Comparison of ENCODE assay signal across 16 cellular contexts in the genomic region with DNA sequence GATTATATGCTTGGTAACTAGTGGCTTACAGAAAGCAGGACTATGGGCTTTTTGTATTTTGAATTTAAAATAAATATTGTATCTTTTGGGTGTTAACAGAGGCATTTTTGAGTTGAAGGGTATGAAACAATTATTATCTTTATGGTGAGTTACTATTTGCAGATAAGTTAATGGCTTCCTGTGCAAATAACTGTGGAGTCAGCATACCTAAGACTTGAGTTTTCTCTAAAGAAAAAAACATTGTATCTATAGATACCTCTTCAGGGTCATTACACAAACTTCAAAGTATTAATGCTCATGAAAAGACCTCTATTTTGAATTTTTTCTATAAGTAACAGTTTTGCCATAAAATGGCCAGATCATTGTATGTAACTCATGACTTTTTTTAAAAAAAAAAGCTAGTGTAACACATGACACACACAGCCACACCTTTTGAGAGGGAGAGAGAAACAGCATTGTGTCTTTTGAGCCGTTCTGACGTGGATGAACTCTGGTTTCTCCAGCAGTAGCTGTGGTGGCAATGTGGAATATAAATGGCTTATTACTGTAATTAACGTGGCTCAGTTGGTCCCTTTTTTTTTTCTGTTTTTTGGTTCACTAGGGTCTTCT. TPM values are rescaled to one million over a fixed set of nuclear protein-coding genes. Genes with fewer than 3 reads are reported as not detected.
DNase-seq lines count a peak whose midpoint lies in the region; ATAC-seq and TF ChIP-seq lines count a peak whose summit lies in the region.
"Had no signal": no experiment of that assay in that cellular context is flagged by ENCODE, and none has a peak within 500 bp of the region (broad histone marks: within the 10 kb centered on the region; RNA-seq: fewer than 3 reads in every experiment).

No MANE protein-coding gene starts in this region.

- DNase-seq in GM06990 (ENCODE audit: extremely low read depth, insufficient read length): no peak
- no peak for DNase-seq in activated B cell treated with CpG ODN at 0.5 μM for 24 hours
- no peak for DNase-seq in NCI-H2029 (lab: John Stamatoyannopoulos, UW)
- DNase-seq: activated CD4-positive, alpha-beta T cell treated with anti-CD3 and anti-CD28 coated beads for 4 hours; activated effector memory CD4-positive, alpha-beta T cell treated with anti-CD3 and anti-CD28 coated beads, Interleukin-2, amount 50 U/mL, for 16 hours; brain microvascular endothelial cell; HFFc6; NCI-H187; psoas muscle; RPMI8226 had no signal

- no peaks in the 10 kb centered on the region for H3K36me3 ChIP-seq in GM06990 (ENCODE audit: control insufficient read depth, insufficient read depth, low read length)
- no peaks in the 10 kb centered on the region for H3K36me3 ChIP-seq in neural cell (ENCODE audit: insufficient read depth, low read length)
- H3K36me3 ChIP-seq: brain microvascular endothelial cell had no signal

- H3K27ac ChIP-seq in neural cell (ENCODE audit: low read length): no peak overlapping the region
- H3K27ac ChIP-seq: brain microvascular endothelial cell, psoas muscle had no signal

- peak overlapping the region; percentile 2 for H2AFZ ChIP-seq in neural cell (ENCODE audit: low read depth, low read length)

- intact Hi-C loops in activated B cell treated with CpG ODN at 0.5 μM for 24 hours (cut with micrococcal nuclease): loop anchor here (2.0 to 10.0 kb wide), 2 partner anchors 13 to 631 kb away; no protein-coding TSS in a partner anchor

- peaks cover 6% of the 10 kb centered on the region for H3K36me3 Mint-ChIP-seq in IgD-negative memory B cell
- peaks cover 48% of the 10 kb centered on the region for H3K36me3 Mint-ChIP-seq in activated B cell treated with CpG ODN at 0.5 μM for 24 hours (ENCODE audit: low read depth)

- H3K9me3 ChIP-seq in neural cell (ENCODE audit: low read length): no peaks in the 10 kb centered on the region
- H3K9me3 ChIP-seq: psoas muscle had no signal

- H3K4me1 Mint-ChIP-seq in IgD-negative memory B cell (peaks cover 48 to 81% (median 61%) of the 10 kb centered on the region in 3 donors), activated B cell treated with CpG ODN at 0.5 μM for 24 hours (peaks cover 94% of the 10 kb centered on the region)

- H3K9me3 Mint-ChIP-seq in IgD-negative memory B cell: peaks cover 0 to 2% (median 0%) of the 10 kb centered on the region in 3 donors
- no peaks in the 10 kb centered on the region for H3K9me3 Mint-ChIP-seq in activated B cell treated with CpG ODN at 0.5 μM for 24 hours
- H3K9me3 Mint-ChIP-seq: type B pancreatic cell had no signal

- no peak overlapping the region for H3K4me2 ChIP-seq in neural cell (ENCODE audit: low read length)

- no peak for ATAC-seq in activated B cell treated with CpG ODN at 0.5 μM for 24 hours (ENCODE audit: low read depth)
- ATAC-seq in HG02970 (IDR thresholded peaks at IDR 0.05; ENCODE audit: low FRiP score, unreplicated experiment): no peak
- ATAC-seq in HG03025 (IDR thresholded peaks at IDR 0.05; ENCODE audit: low FRiP score, unreplicated experiment): no peak
- ATAC-seq: left lobe of liver, psoas muscle had no signal

- TF ChIP-seq RAD21 in neural cell (conservative IDR thresholded peaks at IDR 0.05): no peak

- H3K4me3 Mint-ChIP-seq in IgD-negative memory B cell (peak overlapping the region; percentile 70 to 99 (median 98)), activated B cell treated with CpG ODN at 0.5 μM for 24 hours (peak overlapping the region; percentile 99)
- H3K4me3 Mint-ChIP-seq: HFFc6, type B pancreatic cell had no signal

- no peaks in the 10 kb centered on the region for H3K79me2 ChIP-seq in neural cell (replicated peaks; ENCODE audit: insufficient read depth, low read length)

- H3K27ac Mint-ChIP-seq in IgD-negative memory B cell: peak overlapping the region; percentile 77 to 100 (median 99)
- H3K27ac Mint-ChIP-seq in activated B cell treated with CpG ODN at 0.5 μM for 24 hours: peak overlapping the region; percentile 97
- H3K27ac Mint-ChIP-seq: HFFc6 had no signal

- 0 out of 2 replicates have a peak overlapping the region, but pooled peaks have one; percentile 4 for H3K4me3 ChIP-seq in GM06990 (replicated peaks; ENCODE audit: low read depth, low read length)
- no peak overlapping the region for H3K4me3 ChIP-seq in neural cell (ENCODE audit: low read length)
- H3K4me3 ChIP-seq: psoas muscle had no signal

- H3F3A ChIP-seq in neural cell (ENCODE audit: insufficient read depth, low read length, poor library complexity, severe bottlenecking): no peaks in the 10 kb centered on the region

- no peaks in the 10 kb centered on the region; the same call in 1 of the 2 replicates for H3K27me3 ChIP-seq in GM06990 (replicated peaks; ENCODE audit: control insufficient read depth, insufficient read depth, low read length)
- H3K27me3 ChIP-seq in neural cell (ENCODE audit: insufficient read depth, low read depth, low read length): no peaks in the 10 kb centered on the region
- H3K27me3 ChIP-seq: brain microvascular endothelial cell had no signal

- H3K9ac ChIP-seq in neural cell (ENCODE audit: low read length): no peak overlapping the region

- TF ChIP-seq EP300 in neural cell (conservative IDR thresholded peaks at IDR 0.05; ENCODE audit: poor library complexity, severe bottlenecking): no peak

- no peaks in the 10 kb centered on the region for H4K20me1 ChIP-seq in neural cell (ENCODE audit: insufficient read depth)

- peaks cover 2% of the 10 kb centered on the region for H3K27me3 Mint-ChIP-seq in IgD-negative memory B cell
- no peaks in the 10 kb centered on the region for H3K27me3 Mint-ChIP-seq in activated B cell treated with CpG ODN at 0.5 μM for 24 hours
- H3K27me3 Mint-ChIP-seq: type B pancreatic cell had no signal

- POLR2A ChIA-PET in activated B cell treated with CpG ODN at 0.5 μM for 24 hours (lab: Charles Lee): interaction anchor here (0.7 to 14.1 kb wide), 13 partner anchors 17 to 218 kb away, joined by 3 to 537 read pairs (median 4); partner anchors contain the start of gene PLEKHG1

- CTCF ChIA-PET in activated B cell treated with CpG ODN at 0.5 μM for 24 hours (lab: Charles Lee): interaction anchor here (1.1 to 2.2 kb wide), 3 partner anchors 13 to 218 kb away, joined by 3 to 10 read pairs (median 9); partner anchors contain the start of gene PLEKHG1

- no peaks in the 10 kb centered on the region for H3K9me2 ChIP-seq in neural cell (ENCODE audit: insufficient read depth, low read length)

- TF ChIP-seq CTCF in GM06990 (IDR thresholded peaks at IDR 0.05; ENCODE audit: insufficient read depth, low read length, poor library complexity, severe bottlenecking) (no peak), activated B cell treated with CpG ODN at 0.5 μM for 24 hours (IDR thresholded peaks at IDR 0.05) (no peak), neural cell (IDR thresholded peaks at IDR 0.05; ENCODE audit: poor library complexity, severe bottlenecking) (no peak)

TF ChIP-seq in neural cell, 6 proteins besides CTCF, POLR2A, EP300 and RAD21:
- no peak for TF ChIP-seq EZH2 (IDR thresholded peaks at IDR 0.05; ENCODE audit: borderline replicate concordance, insufficient read depth, low read length, poor library complexity, severe bottlenecking)
TF ChIP-seq in neural cell: peak in this region for 0.

RNA-seq across cellular contexts. Expression of gene PLEKHG1, which starts 36.3 kb away (rescaled TPM):
- polyA plus RNA-seq in IgD-negative memory B cell (40.2 TPM), neural cell (2.2 and 2.6 TPM in 2 replicates)
- total RNA-seq in activated B cell treated with CpG ODN at 0.5 μM for 24 hours: 199 and 219 TPM in 2 replicates
- 8.0 and 14.7 TPM in 2 replicates for polyA minus RNA-seq in neural cell

Comparison
In these comparisons a context has a peak if more than half of its experiments do, and no peak if none do; other contexts are left out.
1. RNA of gene PLEKHG1, which starts 36.3 kb away (polyA plus RNA-seq): 40.2 TPM in IgD-negative memory B cell (single experiment); 2.2 to 2.6 TPM in neural cell; every median in the first group is over 10 times any median in the second.